ENCODE assay signal across 8 cellular contexts in genomic region chr3:138051946-138052802, GRCh38. TPM values are rescaled to one million over a fixed set of nuclear protein-coding genes. Genes with fewer than 3 reads are reported as not detected.
A peak's percentile ranks its signal among the peaks of the same experiment; 100 is the strongest.
DNase-seq lines count a peak whose midpoint lies in the region; ATAC-seq, FAIRE-seq and TF ChIP-seq lines count a peak whose summit lies in the region.

No MANE protein-coding gene starts in this region.

- ATAC-seq in GM21390 (IDR thresholded peaks at IDR 0.05; ENCODE audit: unreplicated experiment), result peak; percentile 80

- no peaks in the 10 kb centered on the region for H3K27me3 Mint-ChIP-seq in glutamatergic neuron (ENCODE audit: unreplicated experiment)

- H3K4me1 Mint-ChIP-seq in glutamatergic neuron (ENCODE audit: low read depth, unreplicated experiment), result no peaks in the 10 kb centered on the region

- no peak overlapping the region for H3K4me3 Mint-ChIP-seq in glutamatergic neuron (ENCODE audit: unreplicated experiment)

- DNase-seq in NCI-H82 (lab: John Stamatoyannopoulos, UW) (peak; percentile 74), NCI-H82 treated with DMSO at 0.1 percent for 48 hours (lab: John Stamatoyannopoulos, UW; ENCODE audit: unreplicated experiment) (no peak), HTR-8/SVneo (ENCODE audit: insufficient read length, low spot score) (peak; percentile 43), SW480 (ENCODE audit: low spot score) (peak; percentile 47), glutamatergic neuron (peak; percentile 64), cortex of kidney (lab: John Stamatoyannopoulos, UW) (no peak)
- peak; percentile 42 for DNase-seq in stimulated activated CD8-positive, alpha-beta memory T cell treated with anti-CD3 and anti-CD28 coated beads, Interleukin-4, amount 100 ng/mL, for 48 hours

- no peak for TF ChIP-seq CTCF in glutamatergic neuron (IDR thresholded peaks at IDR 0.05; ENCODE audit: partially characterized antibody, unreplicated experiment)

- H3K9me3 Mint-ChIP-seq in glutamatergic neuron (ENCODE audit: unreplicated experiment), result peaks cover 2% of the 10 kb centered on the region

- H3K27ac Mint-ChIP-seq in glutamatergic neuron (ENCODE audit: unreplicated experiment), result no peak overlapping the region

- no peaks in the 10 kb centered on the region for H3K36me3 Mint-ChIP-seq in glutamatergic neuron (ENCODE audit: unreplicated experiment)

- FAIRE-seq in HTR-8/SVneo (lab: Jason Lieb, UNC), result peak; percentile 77

RNA-seq across cellular contexts. Expression of gene CLDN18, which starts 42.2 kb away (rescaled TPM):
- total RNA-seq in glutamatergic neuron (ENCODE audit: unreplicated experiment), result not detected

Comparison
In these comparisons a context has a peak if more than half of its experiments do, and no peak if none do; other contexts are left out.
1. DNase-seq: peak in NCI-H82 (single experiment), HTR-8/SVneo (single experiment), SW480 (single experiment), glutamatergic neuron (single experiment) and stimulated activated CD8-positive, alpha-beta memory T cell treated with anti-CD3 and anti-CD28 coated beads, Interleukin-4, amount 100 ng/mL, for 48 hours (single experiment); none in NCI-H82 treated with DMSO at 0.1 percent for 48 hours (single experiment) and cortex of kidney (single experiment).